In genomic region chr9:130112244-130113151, GRCh38 we compare ENCODE assay signal across 1 cellular context.
TF ChIP-seq lines count a peak whose summit lies in the region.

No MANE protein-coding gene starts in this region.

TF ChIP-seq in WTC11, 78 proteins besides CTCF, POLR2A, EP300 and RAD21 (continued from another document):
- TF ChIP-seq AFF4 (CRISPR knock-in tag; IDR thresholded peaks at IDR 0.05; ENCODE audit: borderline replicate concordance), result no peak
- no peak for TF ChIP-seq IRF1 (CRISPR knock-in tag; IDR thresholded peaks at IDR 0.05)
- TF ChIP-seq, protein P1, sequence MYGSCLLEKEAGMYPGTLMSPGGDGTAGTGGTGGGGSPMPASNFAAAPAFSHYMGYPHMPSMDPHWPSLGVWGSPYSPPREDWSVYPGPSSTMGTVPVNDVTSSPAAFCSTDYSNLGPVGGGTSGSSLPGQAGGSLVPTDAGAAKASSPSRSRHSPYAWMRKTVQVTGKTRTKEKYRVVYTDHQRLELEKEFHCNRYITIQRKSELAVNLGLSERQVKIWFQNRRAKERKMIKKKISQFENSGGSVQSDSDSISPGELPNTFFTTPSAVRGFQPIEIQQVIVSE (CRISPR knock-in tag; IDR thresholded peaks at IDR 0.05; ENCODE audit: borderline replicate concordance), result no peak
- TF ChIP-seq CBFB (CRISPR knock-in tag; IDR thresholded peaks at IDR 0.05; ENCODE audit: low read depth), result no peak
- TF ChIP-seq, protein P2, sequence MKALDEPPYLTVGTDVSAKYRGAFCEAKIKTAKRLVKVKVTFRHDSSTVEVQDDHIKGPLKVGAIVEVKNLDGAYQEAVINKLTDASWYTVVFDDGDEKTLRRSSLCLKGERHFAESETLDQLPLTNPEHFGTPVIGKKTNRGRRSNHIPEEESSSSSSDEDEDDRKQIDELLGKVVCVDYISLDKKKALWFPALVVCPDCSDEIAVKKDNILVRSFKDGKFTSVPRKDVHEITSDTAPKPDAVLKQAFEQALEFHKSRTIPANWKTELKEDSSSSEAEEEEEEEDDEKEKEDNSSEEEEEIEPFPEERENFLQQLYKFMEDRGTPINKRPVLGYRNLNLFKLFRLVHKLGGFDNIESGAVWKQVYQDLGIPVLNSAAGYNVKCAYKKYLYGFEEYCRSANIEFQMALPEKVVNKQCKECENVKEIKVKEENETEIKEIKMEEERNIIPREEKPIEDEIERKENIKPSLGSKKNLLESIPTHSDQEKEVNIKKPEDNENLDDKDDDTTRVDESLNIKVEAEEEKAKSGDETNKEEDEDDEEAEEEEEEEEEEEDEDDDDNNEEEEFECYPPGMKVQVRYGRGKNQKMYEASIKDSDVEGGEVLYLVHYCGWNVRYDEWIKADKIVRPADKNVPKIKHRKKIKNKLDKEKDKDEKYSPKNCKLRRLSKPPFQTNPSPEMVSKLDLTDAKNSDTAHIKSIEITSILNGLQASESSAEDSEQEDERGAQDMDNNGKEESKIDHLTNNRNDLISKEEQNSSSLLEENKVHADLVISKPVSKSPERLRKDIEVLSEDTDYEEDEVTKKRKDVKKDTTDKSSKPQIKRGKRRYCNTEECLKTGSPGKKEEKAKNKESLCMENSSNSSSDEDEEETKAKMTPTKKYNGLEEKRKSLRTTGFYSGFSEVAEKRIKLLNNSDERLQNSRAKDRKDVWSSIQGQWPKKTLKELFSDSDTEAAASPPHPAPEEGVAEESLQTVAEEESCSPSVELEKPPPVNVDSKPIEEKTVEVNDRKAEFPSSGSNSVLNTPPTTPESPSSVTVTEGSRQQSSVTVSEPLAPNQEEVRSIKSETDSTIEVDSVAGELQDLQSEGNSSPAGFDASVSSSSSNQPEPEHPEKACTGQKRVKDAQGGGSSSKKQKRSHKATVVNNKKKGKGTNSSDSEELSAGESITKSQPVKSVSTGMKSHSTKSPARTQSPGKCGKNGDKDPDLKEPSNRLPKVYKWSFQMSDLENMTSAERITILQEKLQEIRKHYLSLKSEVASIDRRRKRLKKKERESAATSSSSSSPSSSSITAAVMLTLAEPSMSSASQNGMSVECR (CRISPR knock-in tag; IDR thresholded peaks at IDR 0.05; ENCODE audit: borderline replicate concordance), result no peak
